7 cellular contexts compared by ENCODE assay signal in genomic region chr15:51416129-51416528, GRCh38.
"Had no signal": no experiment of that assay in that cellular context is flagged by ENCODE, and none has a peak within 500 bp of the region (broad histone marks: within the 10 kb centered on the region; RNA-seq: fewer than 3 reads in every experiment).

No MANE protein-coding gene starts in this region.

- H3K9ac ChIP-seq: GM23248 had no signal

- H3K4me1 ChIP-seq: HAP-1 had no signal

- ATAC-seq: HCT116, HepG2 had no signal

- DNase-seq: GM23248, H7, HFFc6, KBM-7 had no signal

- H3K4me3 ChIP-seq: GM23248, HAP-1 had no signal

- H3K27ac ChIP-seq: GM23248 had no signal

- H3K36me3 ChIP-seq: HAP-1 had no signal

- H3K9me3 ChIP-seq: HAP-1 had no signal
